1 cellular context compared by ENCODE assay signal in the genomic region with DNA sequence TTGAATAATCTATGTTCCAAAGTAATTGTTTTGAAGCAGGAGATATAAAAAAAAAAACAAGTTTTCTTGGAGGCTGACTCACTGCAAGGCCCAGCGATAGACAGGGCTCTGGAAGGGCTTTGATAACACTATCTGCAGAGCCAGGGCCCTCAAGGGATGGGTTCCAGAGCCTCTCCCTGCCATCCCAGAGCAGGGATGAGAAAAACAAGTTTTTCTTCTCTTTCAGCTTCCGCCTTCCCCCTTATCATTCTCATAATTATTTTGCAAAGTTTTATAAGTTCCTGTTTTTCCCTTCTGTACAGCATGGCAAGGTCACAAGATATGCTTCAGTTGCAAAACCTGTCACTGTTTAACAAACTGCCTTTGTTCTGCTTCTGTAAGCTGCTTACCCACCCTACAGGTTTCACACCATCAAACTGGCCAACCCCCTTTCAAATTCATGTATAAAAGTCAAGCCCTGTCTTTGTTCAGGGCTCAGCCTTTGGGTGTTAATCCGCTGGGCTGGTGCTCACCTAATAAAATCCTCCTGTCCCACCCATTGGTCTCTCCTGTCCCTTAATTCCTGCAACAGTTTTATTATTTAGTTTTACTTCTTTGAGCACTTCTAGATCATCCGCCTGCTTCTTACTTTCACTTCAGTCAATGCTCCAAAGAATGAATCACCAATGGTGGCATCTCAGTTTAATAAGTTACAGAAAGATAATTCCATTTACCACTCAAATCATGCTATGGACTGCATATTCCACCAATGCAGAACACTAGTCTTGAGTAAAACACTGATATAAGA.
A peak's percentile ranks its signal among the peaks of the same experiment; 100 is the strongest.
TF ChIP-seq lines count a peak whose summit lies in the region.

No MANE protein-coding gene starts in this region.

TF ChIP-seq in K562, 482 proteins besides CTCF, POLR2A, EP300 and RAD21 (continued from another document and continues in another):
- TF ChIP-seq BRCA1 (IDR thresholded peaks at IDR 0.05) (no peak), BRCA1 (CRISPR knock-in tag; IDR thresholded peaks at IDR 0.05) (no peak), MTA2 (IDR thresholded peaks at IDR 0.05; ENCODE audit: low read depth) (peak; percentile 97), CTBP1 (IDR thresholded peaks at IDR 0.05; ENCODE audit: borderline replicate concordance) (0 out of 2 replicates have a peak, but pooled peaks have one; percentile 52), ZNF133 (CRISPR knock-in tag; IDR thresholded peaks at IDR 0.05) (no peak), ZNF217 (CRISPR knock-in tag; IDR thresholded peaks at IDR 0.05) (no peak), XRCC5 (IDR thresholded peaks at IDR 0.05; ENCODE audit: low read depth, low read length) (peak; percentile 73; the same call in 1 of the 2 replicates), HEY1 (CRISPR knock-in tag; IDR thresholded peaks at IDR 0.05; ENCODE audit: borderline replicate concordance) (no peak), SIN3B (IDR thresholded peaks at IDR 0.05; ENCODE audit: low read depth) (no peak), CCAR2 (IDR thresholded peaks at IDR 0.05; ENCODE audit: low read depth, low read length) (no peak), ZNF384 (IDR thresholded peaks at IDR 0.05; ENCODE audit: low read depth, low read length) (peak; percentile 97), ASH1L (IDR thresholded peaks at IDR 0.05; ENCODE audit: borderline replicate concordance, low read depth, partially characterized antibody) (no peak), SLC30A9 (CRISPR knock-in tag; IDR thresholded peaks at IDR 0.05) (no peak), SMARCA5 (IDR thresholded peaks at IDR 0.05) (no peak), ZNF780A (CRISPR knock-in tag; IDR thresholded peaks at IDR 0.05) (no peak), RBM25 (IDR thresholded peaks at IDR 0.05; ENCODE audit: low read depth, low read length, severe bottlenecking) (peak; percentile 61), ZNF134 (CRISPR knock-in tag; conservative IDR thresholded peaks at IDR 0.05) (0 out of 2 replicates have a peak, but pooled peaks have one; percentile 25), ILK (tag; IDR thresholded peaks at IDR 0.05; ENCODE audit: borderline replicate concordance, low read depth) (0 out of 2 replicates have a peak, but pooled peaks have one; percentile 61), TARDBP (IDR thresholded peaks at IDR 0.05) (peak; percentile 76; the same call in 1 of the 2 replicates), EZH2 (IDR thresholded peaks at IDR 0.05; ENCODE audit: borderline replicate concordance, low read depth, low read length) (no peak; the same call in 1 of the 2 replicates), TAF9B (IDR thresholded peaks at IDR 0.05; ENCODE audit: partially characterized antibody) (no peak), LCOR (CRISPR knock-in tag; IDR thresholded peaks at IDR 0.05) (peak; percentile 45; the same call in 1 of the 2 replicates), ZNF311 (CRISPR knock-in tag; IDR thresholded peaks at IDR 0.05) (no peak; the same call in 1 of the 2 replicates), ZBTB8A (IDR thresholded peaks at IDR 0.05; ENCODE audit: partially characterized antibody) (no peak), ZNF57 (CRISPR knock-in tag; IDR thresholded peaks at IDR 0.05) (no peak), SPI1 (IDR thresholded peaks at IDR 0.05; ENCODE audit: borderline replicate concordance, low read depth, low read length) (no peak), NR2C2 (CRISPR knock-in tag; IDR thresholded peaks at IDR 0.05) (no peak), NR2C2 (tag; IDR thresholded peaks at IDR 0.05) (no peak; the same call in 1 of the 2 replicates), MCM3 (IDR thresholded peaks at IDR 0.05) (no peak), TAL1 (IDR thresholded peaks at IDR 0.05) (peak; percentile 98), ZNF695 (CRISPR knock-in tag; IDR thresholded peaks at IDR 0.05) (no peak), STAG1 (CRISPR knock-in tag; IDR thresholded peaks at IDR 0.05; ENCODE audit: borderline replicate concordance) (no peak), PURB (CRISPR knock-in tag; IDR thresholded peaks at IDR 0.05; ENCODE audit: low read depth) (no peak), NR2C1 (IDR thresholded peaks at IDR 0.05) (no peak; the same call in 1 of the 2 replicates), NR2C1 (tag; IDR thresholded peaks at IDR 0.05) (no peak; the same call in 1 of the 2 replicates), SAFB2 (IDR thresholded peaks at IDR 0.05; ENCODE audit: borderline replicate concordance, low read depth, low read length, severe bottlenecking) (no peak), PPARD (CRISPR knock-in tag; IDR thresholded peaks at IDR 0.05) (no peak), ZC3H8 (IDR thresholded peaks at IDR 0.05) (no peak)
- TF ChIP-seq, protein P1, sequence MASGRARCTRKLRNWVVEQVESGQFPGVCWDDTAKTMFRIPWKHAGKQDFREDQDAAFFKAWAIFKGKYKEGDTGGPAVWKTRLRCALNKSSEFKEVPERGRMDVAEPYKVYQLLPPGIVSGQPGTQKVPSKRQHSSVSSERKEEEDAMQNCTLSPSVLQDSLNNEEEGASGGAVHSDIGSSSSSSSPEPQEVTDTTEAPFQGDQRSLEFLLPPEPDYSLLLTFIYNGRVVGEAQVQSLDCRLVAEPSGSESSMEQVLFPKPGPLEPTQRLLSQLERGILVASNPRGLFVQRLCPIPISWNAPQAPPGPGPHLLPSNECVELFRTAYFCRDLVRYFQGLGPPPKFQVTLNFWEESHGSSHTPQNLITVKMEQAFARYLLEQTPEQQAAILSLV (tag; IDR thresholded peaks at IDR 0.05), result no peak
- TF ChIP-seq, protein P2, sequence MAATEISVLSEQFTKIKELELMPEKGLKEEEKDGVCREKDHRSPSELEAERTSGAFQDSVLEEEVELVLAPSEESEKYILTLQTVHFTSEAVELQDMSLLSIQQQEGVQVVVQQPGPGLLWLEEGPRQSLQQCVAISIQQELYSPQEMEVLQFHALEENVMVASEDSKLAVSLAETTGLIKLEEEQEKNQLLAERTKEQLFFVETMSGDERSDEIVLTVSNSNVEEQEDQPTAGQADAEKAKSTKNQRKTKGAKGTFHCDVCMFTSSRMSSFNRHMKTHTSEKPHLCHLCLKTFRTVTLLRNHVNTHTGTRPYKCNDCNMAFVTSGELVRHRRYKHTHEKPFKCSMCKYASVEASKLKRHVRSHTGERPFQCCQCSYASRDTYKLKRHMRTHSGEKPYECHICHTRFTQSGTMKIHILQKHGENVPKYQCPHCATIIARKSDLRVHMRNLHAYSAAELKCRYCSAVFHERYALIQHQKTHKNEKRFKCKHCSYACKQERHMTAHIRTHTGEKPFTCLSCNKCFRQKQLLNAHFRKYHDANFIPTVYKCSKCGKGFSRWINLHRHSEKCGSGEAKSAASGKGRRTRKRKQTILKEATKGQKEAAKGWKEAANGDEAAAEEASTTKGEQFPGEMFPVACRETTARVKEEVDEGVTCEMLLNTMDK (IDR thresholded peaks at IDR 0.05; ENCODE audit: borderline replicate concordance, insufficient read depth, low read depth, low read length, poor library complexity, severe bottlenecking), result no peak
- TF ChIP-seq, protein P3, sequence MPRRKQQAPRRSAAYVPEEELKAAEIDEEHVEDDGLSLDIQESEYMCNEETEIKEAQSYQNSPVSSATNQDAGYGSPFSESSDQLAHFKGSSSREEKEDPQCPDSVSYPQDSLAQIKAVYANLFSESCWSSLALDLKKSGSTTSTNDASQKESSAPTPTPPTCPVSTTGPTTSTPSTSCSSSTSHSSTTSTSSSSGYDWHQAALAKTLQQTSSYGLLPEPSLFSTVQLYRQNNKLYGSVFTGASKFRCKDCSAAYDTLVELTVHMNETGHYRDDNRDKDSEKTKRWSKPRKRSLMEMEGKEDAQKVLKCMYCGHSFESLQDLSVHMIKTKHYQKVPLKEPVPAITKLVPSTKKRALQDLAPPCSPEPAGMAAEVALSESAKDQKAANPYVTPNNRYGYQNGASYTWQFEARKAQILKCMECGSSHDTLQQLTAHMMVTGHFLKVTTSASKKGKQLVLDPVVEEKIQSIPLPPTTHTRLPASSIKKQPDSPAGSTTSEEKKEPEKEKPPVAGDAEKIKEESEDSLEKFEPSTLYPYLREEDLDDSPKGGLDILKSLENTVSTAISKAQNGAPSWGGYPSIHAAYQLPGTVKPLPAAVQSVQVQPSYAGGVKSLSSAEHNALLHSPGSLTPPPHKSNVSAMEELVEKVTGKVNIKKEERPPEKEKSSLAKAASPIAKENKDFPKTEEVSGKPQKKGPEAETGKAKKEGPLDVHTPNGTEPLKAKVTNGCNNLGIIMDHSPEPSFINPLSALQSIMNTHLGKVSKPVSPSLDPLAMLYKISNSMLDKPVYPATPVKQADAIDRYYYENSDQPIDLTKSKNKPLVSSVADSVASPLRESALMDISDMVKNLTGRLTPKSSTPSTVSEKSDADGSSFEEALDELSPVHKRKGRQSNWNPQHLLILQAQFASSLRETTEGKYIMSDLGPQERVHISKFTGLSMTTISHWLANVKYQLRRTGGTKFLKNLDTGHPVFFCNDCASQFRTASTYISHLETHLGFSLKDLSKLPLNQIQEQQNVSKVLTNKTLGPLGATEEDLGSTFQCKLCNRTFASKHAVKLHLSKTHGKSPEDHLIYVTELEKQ (CRISPR knock-in tag; IDR thresholded peaks at IDR 0.05), result no peak; the same call in 1 of the 2 replicates
- TF ChIP-seq, protein P4, sequence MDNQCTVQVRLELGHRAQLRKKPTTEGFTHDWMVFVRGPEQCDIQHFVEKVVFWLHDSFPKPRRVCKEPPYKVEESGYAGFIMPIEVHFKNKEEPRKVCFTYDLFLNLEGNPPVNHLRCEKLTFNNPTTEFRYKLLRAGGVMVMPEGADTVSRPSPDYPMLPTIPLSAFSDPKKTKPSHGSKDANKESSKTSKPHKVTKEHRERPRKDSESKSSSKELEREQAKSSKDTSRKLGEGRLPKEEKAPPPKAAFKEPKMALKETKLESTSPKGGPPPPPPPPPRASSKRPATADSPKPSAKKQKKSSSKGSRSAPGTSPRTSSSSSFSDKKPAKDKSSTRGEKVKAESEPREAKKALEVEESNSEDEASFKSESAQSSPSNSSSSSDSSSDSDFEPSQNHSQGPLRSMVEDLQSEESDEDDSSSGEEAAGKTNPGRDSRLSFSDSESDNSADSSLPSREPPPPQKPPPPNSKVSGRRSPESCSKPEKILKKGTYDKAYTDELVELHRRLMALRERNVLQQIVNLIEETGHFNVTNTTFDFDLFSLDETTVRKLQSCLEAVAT (IDR thresholded peaks at IDR 0.05), result no peak; a peak in 1 of 4 replicates
- TF ChIP-seq, protein P5, sequence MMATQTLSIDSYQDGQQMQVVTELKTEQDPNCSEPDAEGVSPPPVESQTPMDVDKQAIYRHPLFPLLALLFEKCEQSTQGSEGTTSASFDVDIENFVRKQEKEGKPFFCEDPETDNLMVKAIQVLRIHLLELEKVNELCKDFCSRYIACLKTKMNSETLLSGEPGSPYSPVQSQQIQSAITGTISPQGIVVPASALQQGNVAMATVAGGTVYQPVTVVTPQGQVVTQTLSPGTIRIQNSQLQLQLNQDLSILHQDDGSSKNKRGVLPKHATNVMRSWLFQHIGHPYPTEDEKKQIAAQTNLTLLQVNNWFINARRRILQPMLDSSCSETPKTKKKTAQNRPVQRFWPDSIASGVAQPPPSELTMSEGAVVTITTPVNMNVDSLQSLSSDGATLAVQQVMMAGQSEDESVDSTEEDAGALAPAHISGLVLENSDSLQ (IDR thresholded peaks at IDR 0.05), result peak; percentile 63
- TF ChIP-seq, protein P6, sequence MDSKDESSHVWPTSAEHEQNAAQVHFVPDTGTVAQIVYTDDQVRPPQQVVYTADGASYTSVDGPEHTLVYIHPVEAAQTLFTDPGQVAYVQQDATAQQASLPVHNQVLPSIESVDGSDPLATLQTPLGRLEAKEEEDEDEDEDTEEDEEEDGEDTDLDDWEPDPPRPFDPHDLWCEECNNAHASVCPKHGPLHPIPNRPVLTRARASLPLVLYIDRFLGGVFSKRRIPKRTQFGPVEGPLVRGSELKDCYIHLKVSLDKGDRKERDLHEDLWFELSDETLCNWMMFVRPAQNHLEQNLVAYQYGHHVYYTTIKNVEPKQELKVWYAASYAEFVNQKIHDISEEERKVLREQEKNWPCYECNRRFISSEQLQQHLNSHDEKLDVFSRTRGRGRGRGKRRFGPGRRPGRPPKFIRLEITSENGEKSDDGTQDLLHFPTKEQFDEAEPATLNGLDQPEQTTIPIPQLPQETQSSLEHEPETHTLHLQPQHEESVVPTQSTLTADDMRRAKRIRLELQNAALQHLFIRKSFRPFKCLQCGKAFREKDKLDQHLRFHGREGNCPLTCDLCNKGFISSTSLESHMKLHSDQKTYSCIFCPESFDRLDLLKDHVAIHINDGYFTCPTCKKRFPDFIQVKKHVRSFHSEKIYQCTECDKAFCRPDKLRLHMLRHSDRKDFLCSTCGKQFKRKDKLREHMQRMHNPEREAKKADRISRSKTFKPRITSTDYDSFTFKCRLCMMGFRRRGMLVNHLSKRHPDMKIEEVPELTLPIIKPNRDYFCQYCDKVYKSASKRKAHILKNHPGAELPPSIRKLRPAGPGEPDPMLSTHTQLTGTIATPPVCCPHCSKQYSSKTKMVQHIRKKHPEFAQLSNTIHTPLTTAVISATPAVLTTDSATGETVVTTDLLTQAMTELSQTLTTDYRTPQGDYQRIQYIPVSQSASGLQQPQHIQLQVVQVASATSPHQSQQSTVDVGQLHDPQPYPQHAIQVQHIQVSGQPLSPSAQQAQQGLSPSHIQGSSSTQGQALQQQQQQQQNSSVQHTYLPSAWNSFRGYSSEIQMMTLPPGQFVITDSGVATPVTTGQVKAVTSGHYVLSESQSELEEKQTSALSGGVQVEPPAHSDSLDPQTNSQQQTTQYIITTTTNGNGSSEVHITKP (IDR thresholded peaks at IDR 0.05; ENCODE audit: partially characterized antibody), result no peak
- TF ChIP-seq, protein P7, sequence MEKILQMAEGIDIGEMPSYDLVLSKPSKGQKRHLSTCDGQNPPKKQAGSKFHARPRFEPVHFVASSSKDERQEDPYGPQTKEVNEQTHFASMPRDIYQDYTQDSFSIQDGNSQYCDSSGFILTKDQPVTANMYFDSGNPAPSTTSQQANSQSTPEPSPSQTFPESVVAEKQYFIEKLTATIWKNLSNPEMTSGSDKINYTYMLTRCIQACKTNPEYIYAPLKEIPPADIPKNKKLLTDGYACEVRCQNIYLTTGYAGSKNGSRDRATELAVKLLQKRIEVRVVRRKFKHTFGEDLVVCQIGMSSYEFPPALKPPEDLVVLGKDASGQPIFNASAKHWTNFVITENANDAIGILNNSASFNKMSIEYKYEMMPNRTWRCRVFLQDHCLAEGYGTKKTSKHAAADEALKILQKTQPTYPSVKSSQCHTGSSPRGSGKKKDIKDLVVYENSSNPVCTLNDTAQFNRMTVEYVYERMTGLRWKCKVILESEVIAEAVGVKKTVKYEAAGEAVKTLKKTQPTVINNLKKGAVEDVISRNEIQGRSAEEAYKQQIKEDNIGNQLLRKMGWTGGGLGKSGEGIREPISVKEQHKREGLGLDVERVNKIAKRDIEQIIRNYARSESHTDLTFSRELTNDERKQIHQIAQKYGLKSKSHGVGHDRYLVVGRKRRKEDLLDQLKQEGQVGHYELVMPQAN (IDR thresholded peaks at IDR 0.05; ENCODE audit: borderline replicate concordance), result no peak
- TF ChIP-seq, protein P8, sequence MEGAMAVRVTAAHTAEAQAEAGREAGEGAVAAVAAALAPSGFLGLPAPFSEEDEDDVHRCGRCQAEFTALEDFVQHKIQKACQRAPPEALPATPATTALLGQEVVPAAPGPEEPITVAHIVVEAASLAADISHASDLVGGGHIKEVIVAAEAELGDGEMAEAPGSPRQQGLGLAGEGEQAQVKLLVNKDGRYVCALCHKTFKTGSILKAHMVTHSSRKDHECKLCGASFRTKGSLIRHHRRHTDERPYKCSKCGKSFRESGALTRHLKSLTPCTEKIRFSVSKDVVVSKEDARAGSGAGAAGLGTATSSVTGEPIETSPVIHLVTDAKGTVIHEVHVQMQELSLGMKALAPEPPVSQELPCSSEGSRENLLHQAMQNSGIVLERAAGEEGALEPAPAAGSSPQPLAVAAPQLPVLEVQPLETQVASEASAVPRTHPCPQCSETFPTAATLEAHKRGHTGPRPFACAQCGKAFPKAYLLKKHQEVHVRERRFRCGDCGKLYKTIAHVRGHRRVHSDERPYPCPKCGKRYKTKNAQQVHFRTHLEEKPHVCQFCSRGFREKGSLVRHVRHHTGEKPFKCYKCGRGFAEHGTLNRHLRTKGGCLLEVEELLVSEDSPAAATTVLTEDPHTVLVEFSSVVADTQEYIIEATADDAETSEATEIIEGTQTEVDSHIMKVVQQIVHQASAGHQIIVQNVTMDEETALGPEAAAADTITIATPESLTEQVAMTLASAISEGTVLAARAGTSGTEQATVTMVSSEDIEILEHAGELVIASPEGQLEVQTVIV (CRISPR knock-in tag; IDR thresholded peaks at IDR 0.05; ENCODE audit: borderline replicate concordance), result no peak
